In the genomic region with DNA sequence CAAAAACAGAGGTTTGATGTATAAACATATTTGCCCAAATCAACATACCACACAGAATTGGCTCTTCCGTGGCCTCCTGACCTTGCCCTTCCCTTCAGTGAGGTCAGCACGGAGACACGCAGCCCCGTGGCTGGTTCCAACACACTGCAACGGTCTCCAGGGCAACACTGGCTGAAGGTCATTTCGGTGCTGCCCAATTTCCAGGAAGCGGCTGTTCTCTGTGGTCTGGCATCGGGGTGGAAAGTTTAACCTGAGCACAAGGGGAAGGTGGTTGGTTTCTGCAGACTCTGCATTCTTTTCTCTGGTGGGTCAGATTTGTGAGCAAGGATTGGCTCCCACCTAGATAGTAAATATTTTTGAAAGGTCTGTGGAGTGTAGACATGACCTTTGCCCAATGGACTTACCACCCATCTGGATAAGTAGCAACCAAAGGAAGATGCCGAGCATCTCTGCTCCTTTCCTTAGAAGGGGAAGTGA, we compare ENCODE assay signal across 1 cellular context.
A peak's percentile ranks its signal among the peaks of the same experiment; 100 is the strongest.
TF ChIP-seq lines count a peak whose summit lies in the region.

No MANE protein-coding gene starts in this region.

TF ChIP-seq in HepG2, 621 proteins besides CTCF, POLR2A, EP300 and RAD21 (continued from another document and continues in another):
- TF ChIP-seq, protein P1, sequence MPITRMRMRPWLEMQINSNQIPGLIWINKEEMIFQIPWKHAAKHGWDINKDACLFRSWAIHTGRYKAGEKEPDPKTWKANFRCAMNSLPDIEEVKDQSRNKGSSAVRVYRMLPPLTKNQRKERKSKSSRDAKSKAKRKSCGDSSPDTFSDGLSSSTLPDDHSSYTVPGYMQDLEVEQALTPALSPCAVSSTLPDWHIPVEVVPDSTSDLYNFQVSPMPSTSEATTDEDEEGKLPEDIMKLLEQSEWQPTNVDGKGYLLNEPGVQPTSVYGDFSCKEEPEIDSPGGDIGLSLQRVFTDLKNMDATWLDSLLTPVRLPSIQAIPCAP (CRISPR knock-in tag; IDR thresholded peaks at IDR 0.05; ENCODE audit: low read depth), result no peak
- TF ChIP-seq, protein P2, sequence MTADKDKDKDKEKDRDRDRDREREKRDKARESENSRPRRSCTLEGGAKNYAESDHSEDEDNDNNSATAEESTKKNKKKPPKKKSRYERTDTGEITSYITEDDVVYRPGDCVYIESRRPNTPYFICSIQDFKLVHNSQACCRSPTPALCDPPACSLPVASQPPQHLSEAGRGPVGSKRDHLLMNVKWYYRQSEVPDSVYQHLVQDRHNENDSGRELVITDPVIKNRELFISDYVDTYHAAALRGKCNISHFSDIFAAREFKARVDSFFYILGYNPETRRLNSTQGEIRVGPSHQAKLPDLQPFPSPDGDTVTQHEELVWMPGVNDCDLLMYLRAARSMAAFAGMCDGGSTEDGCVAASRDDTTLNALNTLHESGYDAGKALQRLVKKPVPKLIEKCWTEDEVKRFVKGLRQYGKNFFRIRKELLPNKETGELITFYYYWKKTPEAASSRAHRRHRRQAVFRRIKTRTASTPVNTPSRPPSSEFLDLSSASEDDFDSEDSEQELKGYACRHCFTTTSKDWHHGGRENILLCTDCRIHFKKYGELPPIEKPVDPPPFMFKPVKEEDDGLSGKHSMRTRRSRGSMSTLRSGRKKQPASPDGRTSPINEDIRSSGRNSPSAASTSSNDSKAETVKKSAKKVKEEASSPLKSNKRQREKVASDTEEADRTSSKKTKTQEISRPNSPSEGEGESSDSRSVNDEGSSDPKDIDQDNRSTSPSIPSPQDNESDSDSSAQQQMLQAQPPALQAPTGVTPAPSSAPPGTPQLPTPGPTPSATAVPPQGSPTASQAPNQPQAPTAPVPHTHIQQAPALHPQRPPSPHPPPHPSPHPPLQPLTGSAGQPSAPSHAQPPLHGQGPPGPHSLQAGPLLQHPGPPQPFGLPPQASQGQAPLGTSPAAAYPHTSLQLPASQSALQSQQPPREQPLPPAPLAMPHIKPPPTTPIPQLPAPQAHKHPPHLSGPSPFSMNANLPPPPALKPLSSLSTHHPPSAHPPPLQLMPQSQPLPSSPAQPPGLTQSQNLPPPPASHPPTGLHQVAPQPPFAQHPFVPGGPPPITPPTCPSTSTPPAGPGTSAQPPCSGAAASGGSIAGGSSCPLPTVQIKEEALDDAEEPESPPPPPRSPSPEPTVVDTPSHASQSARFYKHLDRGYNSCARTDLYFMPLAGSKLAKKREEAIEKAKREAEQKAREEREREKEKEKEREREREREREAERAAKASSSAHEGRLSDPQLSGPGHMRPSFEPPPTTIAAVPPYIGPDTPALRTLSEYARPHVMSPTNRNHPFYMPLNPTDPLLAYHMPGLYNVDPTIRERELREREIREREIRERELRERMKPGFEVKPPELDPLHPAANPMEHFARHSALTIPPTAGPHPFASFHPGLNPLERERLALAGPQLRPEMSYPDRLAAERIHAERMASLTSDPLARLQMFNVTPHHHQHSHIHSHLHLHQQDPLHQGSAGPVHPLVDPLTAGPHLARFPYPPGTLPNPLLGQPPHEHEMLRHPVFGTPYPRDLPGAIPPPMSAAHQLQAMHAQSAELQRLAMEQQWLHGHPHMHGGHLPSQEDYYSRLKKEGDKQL (CRISPR knock-in tag; IDR thresholded peaks at IDR 0.05; ENCODE audit: low read depth), result no peak
- TF ChIP-seq ZNF616 (CRISPR knock-in tag; IDR thresholded peaks at IDR 0.05; ENCODE audit: low read depth), result no peak
- TF ChIP-seq KDM1A (CRISPR knock-in tag; IDR thresholded peaks at IDR 0.05), result no peak
- TF ChIP-seq PAWR (CRISPR knock-in tag; IDR thresholded peaks at IDR 0.05; ENCODE audit: borderline replicate concordance), result no peak
- peak; percentile 66 for TF ChIP-seq NCOA2 (CRISPR knock-in tag; IDR thresholded peaks at IDR 0.05)
- no peak for TF ChIP-seq CENPT (CRISPR knock-in tag; IDR thresholded peaks at IDR 0.05; ENCODE audit: low read depth)
- TF ChIP-seq FOXK2 (IDR thresholded peaks at IDR 0.05), result no peak
- TF ChIP-seq, protein P3, sequence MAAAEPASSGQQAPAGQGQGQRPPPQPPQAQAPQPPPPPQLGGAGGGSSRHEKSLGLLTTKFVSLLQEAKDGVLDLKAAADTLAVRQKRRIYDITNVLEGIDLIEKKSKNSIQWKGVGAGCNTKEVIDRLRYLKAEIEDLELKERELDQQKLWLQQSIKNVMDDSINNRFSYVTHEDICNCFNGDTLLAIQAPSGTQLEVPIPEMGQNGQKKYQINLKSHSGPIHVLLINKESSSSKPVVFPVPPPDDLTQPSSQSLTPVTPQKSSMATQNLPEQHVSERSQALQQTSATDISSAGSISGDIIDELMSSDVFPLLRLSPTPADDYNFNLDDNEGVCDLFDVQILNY (CRISPR knock-in tag; conservative IDR thresholded peaks at IDR 0.05), result no peak
- TF ChIP-seq ZNF230 (CRISPR knock-in tag; IDR thresholded peaks at IDR 0.05), result no peak
- TF ChIP-seq HNRNPH1 (optimal IDR thresholded peaks at IDR 0.05; ENCODE audit: low read depth, low read length), result no peak
- TF ChIP-seq ISX (CRISPR knock-in tag; conservative IDR thresholded peaks at IDR 0.05), result no peak
- TF ChIP-seq TBP (CRISPR knock-in tag; IDR thresholded peaks at IDR 0.05), result no peak
- TF ChIP-seq KDM2A (CRISPR knock-in tag; IDR thresholded peaks at IDR 0.05; ENCODE audit: borderline replicate concordance, low read depth), result peak; percentile 58; the same call in 1 of the 2 replicates
- no peak for TF ChIP-seq ADNP (CRISPR knock-in tag; IDR thresholded peaks at IDR 0.05)
- TF ChIP-seq NR2F6 (IDR thresholded peaks at IDR 0.05), result peak; percentile 83
- TF ChIP-seq NR2F6 (CRISPR knock-in tag; IDR thresholded peaks at IDR 0.05), result peak; percentile 93
- no peak for TF ChIP-seq ZBTB20 (CRISPR knock-in tag; IDR thresholded peaks at IDR 0.05; ENCODE audit: borderline replicate concordance, low read depth)
- TF ChIP-seq ZNF496 (CRISPR knock-in tag; IDR thresholded peaks at IDR 0.05; ENCODE audit: insufficient replicate concordance), result no peak
- no peak for TF ChIP-seq ZFY (CRISPR knock-in tag; IDR thresholded peaks at IDR 0.05)
- TF ChIP-seq, protein P4, sequence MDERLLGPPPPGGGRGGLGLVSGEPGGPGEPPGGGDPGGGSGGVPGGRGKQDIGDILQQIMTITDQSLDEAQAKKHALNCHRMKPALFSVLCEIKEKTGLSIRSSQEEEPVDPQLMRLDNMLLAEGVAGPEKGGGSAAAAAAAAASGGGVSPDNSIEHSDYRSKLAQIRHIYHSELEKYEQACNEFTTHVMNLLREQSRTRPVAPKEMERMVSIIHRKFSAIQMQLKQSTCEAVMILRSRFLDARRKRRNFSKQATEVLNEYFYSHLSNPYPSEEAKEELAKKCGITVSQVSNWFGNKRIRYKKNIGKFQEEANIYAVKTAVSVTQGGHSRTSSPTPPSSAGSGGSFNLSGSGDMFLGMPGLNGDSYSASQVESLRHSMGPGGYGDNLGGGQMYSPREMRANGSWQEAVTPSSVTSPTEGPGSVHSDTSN (CRISPR knock-in tag; IDR thresholded peaks at IDR 0.05), result no peak
- peak; percentile 60; the same call in 1 of the 2 replicates for TF ChIP-seq ZNF331 (CRISPR knock-in tag; IDR thresholded peaks at IDR 0.05)
- TF ChIP-seq ZBTB38 (CRISPR knock-in tag; IDR thresholded peaks at IDR 0.05), result no peak
- peak; percentile 73 for TF ChIP-seq ELF3 (CRISPR knock-in tag; IDR thresholded peaks at IDR 0.05)
- TF ChIP-seq, protein P5, sequence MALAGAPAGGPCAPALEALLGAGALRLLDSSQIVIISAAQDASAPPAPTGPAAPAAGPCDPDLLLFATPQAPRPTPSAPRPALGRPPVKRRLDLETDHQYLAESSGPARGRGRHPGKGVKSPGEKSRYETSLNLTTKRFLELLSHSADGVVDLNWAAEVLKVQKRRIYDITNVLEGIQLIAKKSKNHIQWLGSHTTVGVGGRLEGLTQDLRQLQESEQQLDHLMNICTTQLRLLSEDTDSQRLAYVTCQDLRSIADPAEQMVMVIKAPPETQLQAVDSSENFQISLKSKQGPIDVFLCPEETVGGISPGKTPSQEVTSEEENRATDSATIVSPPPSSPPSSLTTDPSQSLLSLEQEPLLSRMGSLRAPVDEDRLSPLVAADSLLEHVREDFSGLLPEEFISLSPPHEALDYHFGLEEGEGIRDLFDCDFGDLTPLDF (CRISPR knock-in tag; IDR thresholded peaks at IDR 0.05), result no peak
- TF ChIP-seq, protein P6, sequence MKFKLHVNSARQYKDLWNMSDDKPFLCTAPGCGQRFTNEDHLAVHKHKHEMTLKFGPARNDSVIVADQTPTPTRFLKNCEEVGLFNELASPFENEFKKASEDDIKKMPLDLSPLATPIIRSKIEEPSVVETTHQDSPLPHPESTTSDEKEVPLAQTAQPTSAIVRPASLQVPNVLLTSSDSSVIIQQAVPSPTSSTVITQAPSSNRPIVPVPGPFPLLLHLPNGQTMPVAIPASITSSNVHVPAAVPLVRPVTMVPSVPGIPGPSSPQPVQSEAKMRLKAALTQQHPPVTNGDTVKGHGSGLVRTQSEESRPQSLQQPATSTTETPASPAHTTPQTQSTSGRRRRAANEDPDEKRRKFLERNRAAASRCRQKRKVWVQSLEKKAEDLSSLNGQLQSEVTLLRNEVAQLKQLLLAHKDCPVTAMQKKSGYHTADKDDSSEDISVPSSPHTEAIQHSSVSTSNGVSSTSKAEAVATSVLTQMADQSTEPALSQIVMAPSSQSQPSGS (CRISPR knock-in tag; IDR thresholded peaks at IDR 0.05), result no peak
- peak; percentile 90 to 95 for TF ChIP-seq NR2F1 (CRISPR knock-in tag; IDR thresholded peaks at IDR 0.05)
- TF ChIP-seq, protein P7, sequence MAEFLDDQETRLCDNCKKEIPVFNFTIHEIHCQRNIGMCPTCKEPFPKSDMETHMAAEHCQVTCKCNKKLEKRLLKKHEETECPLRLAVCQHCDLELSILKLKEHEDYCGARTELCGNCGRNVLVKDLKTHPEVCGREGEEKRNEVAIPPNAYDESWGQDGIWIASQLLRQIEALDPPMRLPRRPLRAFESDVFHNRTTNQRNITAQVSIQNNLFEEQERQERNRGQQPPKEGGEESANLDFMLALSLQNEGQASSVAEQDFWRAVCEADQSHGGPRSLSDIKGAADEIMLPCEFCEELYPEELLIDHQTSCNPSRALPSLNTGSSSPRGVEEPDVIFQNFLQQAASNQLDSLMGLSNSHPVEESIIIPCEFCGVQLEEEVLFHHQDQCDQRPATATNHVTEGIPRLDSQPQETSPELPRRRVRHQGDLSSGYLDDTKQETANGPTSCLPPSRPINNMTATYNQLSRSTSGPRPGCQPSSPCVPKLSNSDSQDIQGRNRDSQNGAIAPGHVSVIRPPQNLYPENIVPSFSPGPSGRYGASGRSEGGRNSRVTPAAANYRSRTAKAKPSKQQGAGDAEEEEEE (CRISPR knock-in tag; IDR thresholded peaks at IDR 0.05; ENCODE audit: borderline replicate concordance), result no peak
- TF ChIP-seq KDM4B (CRISPR knock-in tag; IDR thresholded peaks at IDR 0.05), result 0 out of 2 replicates have a peak, but pooled peaks have one; percentile 42
- no peak for TF ChIP-seq PHB2 (IDR thresholded peaks at IDR 0.05; ENCODE audit: partially characterized antibody)
- no peak for TF ChIP-seq U2AF2 (IDR thresholded peaks at IDR 0.05; ENCODE audit: low read depth, low read length)
- no peak for TF ChIP-seq TOE1 (CRISPR knock-in tag; IDR thresholded peaks at IDR 0.05)
- peak; percentile 68 for TF ChIP-seq TEAD3 (CRISPR knock-in tag; optimal IDR thresholded peaks at IDR 0.05; ENCODE audit: borderline replicate concordance)
- TF ChIP-seq TCF7 (IDR thresholded peaks at IDR 0.05; ENCODE audit: low read depth), result no peak
- TF ChIP-seq ZMYM3 (CRISPR knock-in tag; IDR thresholded peaks at IDR 0.05), result no peak
- TF ChIP-seq POLR2G (IDR thresholded peaks at IDR 0.05; ENCODE audit: low read depth, low read length), result no peak
- no peak for TF ChIP-seq NFIC (IDR thresholded peaks at IDR 0.05; ENCODE audit: low read length)
- TF ChIP-seq, protein P8, sequence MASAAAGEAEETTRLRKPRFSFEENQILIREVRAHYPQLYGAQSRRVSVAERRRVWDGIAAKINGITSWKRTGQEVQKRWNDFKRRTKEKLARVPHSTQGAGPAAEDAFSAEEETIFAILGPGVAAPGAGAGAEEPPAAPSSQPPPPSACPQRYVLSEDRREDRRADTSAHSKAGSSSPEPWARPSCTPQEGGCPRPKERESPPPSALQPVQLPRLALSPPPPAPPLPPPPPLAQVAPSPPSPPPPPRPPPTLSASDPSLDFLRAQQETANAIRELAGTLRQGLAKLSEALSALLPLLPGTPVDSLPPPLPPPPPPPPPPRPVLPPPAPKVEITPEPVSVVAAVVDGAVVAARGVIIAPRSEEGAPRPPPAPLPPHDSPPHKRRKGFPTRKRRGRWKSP (CRISPR knock-in tag; IDR thresholded peaks at IDR 0.05), result 0 out of 2 replicates have a peak, but pooled peaks have one; percentile 40
- TF ChIP-seq NBN (conservative IDR thresholded peaks at IDR 0.05), result no peak
- TF ChIP-seq ZNF558 (CRISPR knock-in tag; IDR thresholded peaks at IDR 0.05; ENCODE audit: borderline replicate concordance), result no peak
- TF ChIP-seq MIER3 (CRISPR knock-in tag; IDR thresholded peaks at IDR 0.05; ENCODE audit: borderline replicate concordance), result no peak; the same call in 1 of the 2 replicates
- no peak for TF ChIP-seq EEA1 (CRISPR knock-in tag; IDR thresholded peaks at IDR 0.05; ENCODE audit: borderline replicate concordance)
- peak; percentile 46; the same call in 1 of the 2 replicates for TF ChIP-seq ERF (CRISPR knock-in tag; IDR thresholded peaks at IDR 0.05)
- no peak for TF ChIP-seq IKZF1 (IDR thresholded peaks at IDR 0.05)
- no peak for TF ChIP-seq JARID2 (CRISPR knock-in tag; IDR thresholded peaks at IDR 0.05; ENCODE audit: insufficient replicate concordance)
- TF ChIP-seq, protein P9, sequence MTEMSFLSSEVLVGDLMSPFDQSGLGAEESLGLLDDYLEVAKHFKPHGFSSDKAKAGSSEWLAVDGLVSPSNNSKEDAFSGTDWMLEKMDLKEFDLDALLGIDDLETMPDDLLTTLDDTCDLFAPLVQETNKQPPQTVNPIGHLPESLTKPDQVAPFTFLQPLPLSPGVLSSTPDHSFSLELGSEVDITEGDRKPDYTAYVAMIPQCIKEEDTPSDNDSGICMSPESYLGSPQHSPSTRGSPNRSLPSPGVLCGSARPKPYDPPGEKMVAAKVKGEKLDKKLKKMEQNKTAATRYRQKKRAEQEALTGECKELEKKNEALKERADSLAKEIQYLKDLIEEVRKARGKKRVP (CRISPR knock-in tag; IDR thresholded peaks at IDR 0.05), result no peak
- TF ChIP-seq, protein P10, sequence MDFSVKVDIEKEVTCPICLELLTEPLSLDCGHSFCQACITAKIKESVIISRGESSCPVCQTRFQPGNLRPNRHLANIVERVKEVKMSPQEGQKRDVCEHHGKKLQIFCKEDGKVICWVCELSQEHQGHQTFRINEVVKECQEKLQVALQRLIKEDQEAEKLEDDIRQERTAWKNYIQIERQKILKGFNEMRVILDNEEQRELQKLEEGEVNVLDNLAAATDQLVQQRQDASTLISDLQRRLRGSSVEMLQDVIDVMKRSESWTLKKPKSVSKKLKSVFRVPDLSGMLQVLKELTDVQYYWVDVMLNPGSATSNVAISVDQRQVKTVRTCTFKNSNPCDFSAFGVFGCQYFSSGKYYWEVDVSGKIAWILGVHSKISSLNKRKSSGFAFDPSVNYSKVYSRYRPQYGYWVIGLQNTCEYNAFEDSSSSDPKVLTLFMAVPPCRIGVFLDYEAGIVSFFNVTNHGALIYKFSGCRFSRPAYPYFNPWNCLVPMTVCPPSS (IDR thresholded peaks at IDR 0.05), result no peak
- TF ChIP-seq ZNF484 (CRISPR knock-in tag; IDR thresholded peaks at IDR 0.05; ENCODE audit: borderline replicate concordance, low read depth), result no peak
- peak; percentile 33; the same call in 1 of the 2 replicates for TF ChIP-seq NR2C2 (CRISPR knock-in tag; IDR thresholded peaks at IDR 0.05; ENCODE audit: borderline replicate concordance)
- TF ChIP-seq NFATC3 (CRISPR knock-in tag; IDR thresholded peaks at IDR 0.05), result no peak
- no peak for TF ChIP-seq CBX1 (IDR thresholded peaks at IDR 0.05; ENCODE audit: low read depth)
- no peak for TF ChIP-seq SALL2 (CRISPR knock-in tag; IDR thresholded peaks at IDR 0.05)
